Comparison of ENCODE assay signal across 19 cellular contexts in genomic region chr6:17494919-17495318, GRCh38.
"Had no signal": no experiment of that assay in that cellular context is flagged by ENCODE, and none has a peak within 500 bp of the region (broad histone marks: within the 10 kb centered on the region; RNA-seq: fewer than 3 reads in every experiment).

No MANE protein-coding gene starts in this region.

- FAIRE-seq: colon had no signal

- H3K9me3 ChIP-seq: heart right ventricle, upper lobe of left lung had no signal

- H3K27ac Mint-ChIP-seq: activated CD4-positive, alpha-beta T cell treated with anti-CD3 and anti-CD28 coated beads, Interleukin-2, amount 10 ng/mL, durations not matched to agents 24 days and 14 days; activated CD8-positive, alpha-beta T cell treated with anti-CD3 and anti-CD28 coated beads for 36 hours; activated naive CD8-positive, alpha-beta T cell treated with anti-CD3 and anti-CD28 coated beads, Interleukin-2, amount 10 ng/mL, durations not matched to agents 7 days and 5 days; activated T-cell treated with anti-CD3 and anti-CD28 coated beads, Interleukin-2, amount 50 U/mL, for 24 hours; activated T-helper 2 cell treated with anti-CD3 and anti-CD28 coated beads, Interferon-gamma antibody, Interleukin-2, Interleukin-4, amounts not matched to agents 10 μg/mL and 5 μg/mL and 100 μg/mL, durations not matched to agents 14 hours and 24 hours and 36 hours; immature natural killer cell; natural killer cell treated with Interleukin-12 subunit alpha and Interleukin-12 subunit beta and Interleukin-15 and Interleukin-18, amount 100 ng/mL, for 72 hours; stimulated activated naive CD8-positive, alpha-beta T cell treated with anti-CD3 and anti-CD28 coated beads, Interleukin-15, amount 100 ng/mL, for 72 hours had no signal

- DNase-seq: activated CD4-positive, alpha-beta T cell treated with anti-CD3 and anti-CD28 coated beads, Interleukin-2, amount 10 ng/mL, durations not matched to agents 24 days and 14 days; activated CD8-positive, alpha-beta T cell treated with anti-CD3 and anti-CD28 coated beads for 36 hours; activated naive CD4-positive, alpha-beta T cell treated with Interleukin-2 at 50 U/mL for 16 hours; activated naive CD8-positive, alpha-beta T cell treated with anti-CD3 and anti-CD28 coated beads, Interleukin-2, amount 10 ng/mL, durations not matched to agents 7 days and 5 days; activated T-cell treated with anti-CD3 and anti-CD28 coated beads, Interleukin-2, amount 50 U/mL, for 24 hours; brain microvascular endothelial cell; central memory CD4-positive, alpha-beta T cell; heart right ventricle; immature natural killer cell; kidney glomerular epithelial cell; mesendoderm; stimulated activated CD4-positive, alpha-beta T cell treated with anti-CD3 and anti-CD28 coated beads, Interleukin-15, amount 100 ng/mL, for 24 hours; stimulated activated CD4-positive, alpha-beta T cell treated with anti-CD3 and anti-CD28 coated beads, Interleukin-2, amount 100 ng/mL, for 48 hours; stimulated activated naive CD8-positive, alpha-beta T cell treated with anti-CD3 and anti-CD28 coated beads, Interleukin-15, amount 100 ng/mL, for 72 hours; upper lobe of left lung had no signal

- H3K9me3 Mint-ChIP-seq: activated CD4-positive, alpha-beta T cell treated with anti-CD3 and anti-CD28 coated beads, Interleukin-2, amount 10 ng/mL, durations not matched to agents 24 days and 14 days; activated CD8-positive, alpha-beta T cell treated with anti-CD3 and anti-CD28 coated beads for 36 hours; activated naive CD8-positive, alpha-beta T cell treated with anti-CD3 and anti-CD28 coated beads, Interleukin-2, amount 10 ng/mL, durations not matched to agents 7 days and 5 days; activated T-cell treated with anti-CD3 and anti-CD28 coated beads, Interleukin-2, amount 50 U/mL, for 24 hours; activated T-helper 2 cell treated with anti-CD3 and anti-CD28 coated beads, Interferon-gamma antibody, Interleukin-2, Interleukin-4, amounts not matched to agents 10 μg/mL and 5 μg/mL and 100 μg/mL, durations not matched to agents 14 hours and 24 hours and 36 hours; natural killer cell treated with Interleukin-12 subunit alpha and Interleukin-12 subunit beta and Interleukin-15 and Interleukin-18, amount 100 ng/mL, for 72 hours had no signal

- H3K4me3 ChIP-seq: heart right ventricle, skin epidermis, upper lobe of left lung had no signal

- H3K27me3 ChIP-seq: brain microvascular endothelial cell, heart right ventricle, upper lobe of left lung had no signal

- H3K36me3 ChIP-seq: brain microvascular endothelial cell, heart right ventricle, upper lobe of left lung had no signal

- H3K36me3 Mint-ChIP-seq: activated naive CD8-positive, alpha-beta T cell treated with anti-CD3 and anti-CD28 coated beads, Interleukin-2, amount 10 ng/mL, durations not matched to agents 7 days and 5 days; immature natural killer cell; natural killer cell treated with Interleukin-12 subunit alpha and Interleukin-12 subunit beta and Interleukin-15 and Interleukin-18, amount 100 ng/mL, for 72 hours had no signal

- H3K4me3 Mint-ChIP-seq: activated CD4-positive, alpha-beta T cell treated with anti-CD3 and anti-CD28 coated beads, Interleukin-2, amount 10 ng/mL, durations not matched to agents 24 days and 14 days; activated CD8-positive, alpha-beta T cell treated with anti-CD3 and anti-CD28 coated beads for 36 hours; activated naive CD8-positive, alpha-beta T cell treated with anti-CD3 and anti-CD28 coated beads, Interleukin-2, amount 10 ng/mL, durations not matched to agents 7 days and 5 days; activated T-cell treated with anti-CD3 and anti-CD28 coated beads, Interleukin-2, amount 50 U/mL, for 24 hours; immature natural killer cell; natural killer cell treated with Interleukin-12 subunit alpha and Interleukin-12 subunit beta and Interleukin-15 and Interleukin-18, amount 100 ng/mL, for 72 hours; stimulated activated naive CD8-positive, alpha-beta T cell treated with anti-CD3 and anti-CD28 coated beads, Interleukin-15, amount 100 ng/mL, for 72 hours had no signal

- H3K27ac ChIP-seq: brain microvascular endothelial cell, skin epidermis, upper lobe of left lung had no signal
